ENCODE assay signal across 9 cellular contexts in genomic region chr1:53293123-53293522, GRCh38. TPM values are rescaled to one million over a fixed set of nuclear protein-coding genes. Genes with fewer than 3 reads are reported as not detected.
DNase-seq lines count a peak whose midpoint lies in the region; ATAC-seq and TF ChIP-seq lines count a peak whose summit lies in the region.
"Had no signal": no experiment of that assay in that cellular context is flagged by ENCODE, and none has a peak within 500 bp of the region (broad histone marks: within the 10 kb centered on the region; RNA-seq: fewer than 3 reads in every experiment).

No MANE protein-coding gene starts in this region.

- H3K27me3 Mint-ChIP-seq in activated CD4-positive, alpha-beta T cell treated with anti-CD3 and anti-CD28 coated beads for 36 hours, result no peaks in the 10 kb centered on the region

- no peak for DNase-seq in activated CD4-positive, alpha-beta T cell treated with anti-CD3 and anti-CD28 coated beads for 36 hours
- no peak for DNase-seq in activated CD4-positive, alpha-beta T cell treated with anti-CD3 and anti-CD28 coated beads for 4 hours
- DNase-seq in HS-27A (ENCODE audit: low read depth), result peak; percentile 19
- DNase-seq in psoas muscle, result peak in 1 of 2 donors; percentile 29
- DNase-seq in amniotic stem cell (lab: John Stamatoyannopoulos, UW), result no peak
- DNase-seq in NCI-H1417 treated with DMSO at 0.1 percent for 48 hours (lab: John Stamatoyannopoulos, UW), result no peak

- H3K27me3 ChIP-seq in psoas muscle (ENCODE audit: insufficient read depth in 3 of 3, low read length in 2 of 3), result no peaks in the 10 kb centered on the region

- no peaks in the 10 kb centered on the region for H3K9me3 ChIP-seq in psoas muscle

- no peak overlapping the region for H3K4me3 ChIP-seq in psoas muscle

- no peak for ATAC-seq in activated CD4-positive, alpha-beta T cell treated with anti-CD3 and anti-CD28 coated beads for 36 hours
- ATAC-seq in psoas muscle (peak in 3 of 4 donors; percentile 22 to 42 (median 27)), GM21360 (IDR thresholded peaks at IDR 0.05; ENCODE audit: unreplicated experiment) (no peak)
- ATAC-seq: esophagus mucosa had no signal

- no peaks in the 10 kb centered on the region for H3K9me3 Mint-ChIP-seq in activated CD4-positive, alpha-beta T cell treated with anti-CD3 and anti-CD28 coated beads for 36 hours (ENCODE audit: low read depth)

- CTCF ChIA-PET in activated CD4-positive, alpha-beta T cell treated with anti-CD3 and anti-CD28 coated beads for 36 hours (lab: Charles Lee), result interaction anchor here (0.7 to 0.9 kb wide), 2 partner anchors 13 to 15 kb away, joined by 4 to 6 read pairs; no protein-coding TSS in a partner anchor

- peaks cover 34% of the 10 kb centered on the region for H3K4me1 Mint-ChIP-seq in activated CD4-positive, alpha-beta T cell treated with anti-CD3 and anti-CD28 coated beads for 36 hours

- intact Hi-C loops in activated CD4-positive, alpha-beta T cell treated with anti-CD3 and anti-CD28 coated beads for 36 hours (cut with DNase I, micrococcal nuclease), result loop anchor here in 1 of 2 experiments (5.0 kb wide), 1 partner anchor 34 kb away; the partner anchor contains the start of gene LRP8
- intact Hi-C loops in psoas muscle (cut with DNase I), result no loop called here

- peaks cover 3% of the 10 kb centered on the region for H3K4me1 ChIP-seq in psoas muscle

- H3K4me3 Mint-ChIP-seq in activated CD4-positive, alpha-beta T cell treated with anti-CD3 and anti-CD28 coated beads for 36 hours, result no peak overlapping the region

- 29 to 37% (median 32%) methylated on average over 2 of the region's 2 CpGs for WGBS in psoas muscle, 3 donors

- peak overlapping the region; percentile 52 for H3K27ac ChIP-seq in angular gyrus (ENCODE audit: low read depth, low read length)
- no peak overlapping the region for H3K27ac ChIP-seq in psoas muscle

- H3K27ac Mint-ChIP-seq in activated CD4-positive, alpha-beta T cell treated with anti-CD3 and anti-CD28 coated beads for 36 hours, result peak overlapping the region; percentile 13

- H3K36me3 ChIP-seq in psoas muscle (ENCODE audit: insufficient read depth in 1 of 2, low read depth in 1 of 2), result no peaks in the 10 kb centered on the region

- peaks cover 13% of the 10 kb centered on the region for H3K36me3 Mint-ChIP-seq in activated CD4-positive, alpha-beta T cell treated with anti-CD3 and anti-CD28 coated beads for 36 hours (ENCODE audit: low read depth)

- TF ChIP-seq CTCF in psoas muscle (IDR thresholded peaks at IDR 0.05), result no peak

- POLR2A ChIA-PET in activated CD4-positive, alpha-beta T cell treated with anti-CD3 and anti-CD28 coated beads for 36 hours (lab: Charles Lee), result no interaction called here

RNA-seq across cellular contexts. Expression of gene LRP8, which starts 34.7 kb away (rescaled TPM):
- 10 to 100 TPM; 40.6 to 46.5 TPM for total RNA-seq in activated CD4-positive, alpha-beta T cell treated with anti-CD3 and anti-CD28 coated beads for 36 hours
- total RNA-seq in psoas muscle, result 1 to 10 TPM in 2 of 4 donors, under 1 TPM in 2; 0.79 to 2.4 (median 1.1) TPM
- 1 to 10 TPM in 1 of 3 donors, under 1 TPM in 2; 0.17 to 1.2 (median 0.94) TPM for polyA plus RNA-seq in psoas muscle

RNA-seq across cellular contexts. Expression of gene MAGOH, which starts 54.8 kb away (rescaled TPM):
- 10 to 100 TPM; 73.7 to 92.3 TPM for total RNA-seq in activated CD4-positive, alpha-beta T cell treated with anti-CD3 and anti-CD28 coated beads for 36 hours
- 10 to 100 TPM; 15.9 to 33.6 (median 26.4) TPM for total RNA-seq in psoas muscle
- 100 to 1,000 TPM in 1 of 3 donors, 10 to 100 TPM in 2; 47.2 to 103 (median 59.2) TPM for polyA plus RNA-seq in psoas muscle

Comparison
In these comparisons a context has a peak if more than half of its experiments do, and no peak if none do; other contexts are left out.
1. ATAC-seq: peak in psoas muscle (3 of 4); none in activated CD4-positive, alpha-beta T cell treated with anti-CD3 and anti-CD28 coated beads for 36 hours (single experiment) and GM21360 (single experiment).
2. RNA of gene LRP8, which starts 34.7 kb away (total RNA-seq): 40.6 to 46.5 TPM in activated CD4-positive, alpha-beta T cell treated with anti-CD3 and anti-CD28 coated beads for 36 hours; 0.79 to 2.4 TPM in psoas muscle; every median in the first group is over 10 times any median in the second.